In genomic region chr13:98909016-98909415, GRCh38 we compare ENCODE assay signal across 12 cellular contexts.
DNase-seq lines count a peak whose midpoint lies in the region; ATAC-seq and TF ChIP-seq lines count a peak whose summit lies in the region.
"Had no signal": no experiment of that assay in that cellular context is flagged by ENCODE, and none has a peak within 500 bp of the region (broad histone marks: within the 10 kb centered on the region; RNA-seq: fewer than 3 reads in every experiment).

No MANE protein-coding gene starts in this region.

- no peak overlapping the region for H3K4me3 Mint-ChIP-seq in H9
- H3K4me3 Mint-ChIP-seq: activated naive CD8-positive, alpha-beta T cell treated with anti-CD3 and anti-CD28 coated beads, Interleukin-2, amount 10 ng/mL, durations not matched to agents 7 days and 5 days had no signal

- H3K4me2 ChIP-seq in H9 (ENCODE audit: insufficient read depth, insufficient read length, low read length): no peak overlapping the region

- H3K36me3 Mint-ChIP-seq in H9 (ENCODE audit: insufficient read depth in 1 of 3, low read depth in 3 of 3): no peaks in the 10 kb centered on the region

- no peak overlapping the region for H2BK12ac ChIP-seq in H9 (ENCODE audit: insufficient read length, low read depth, low read length)

- no peaks in the 10 kb centered on the region for H3K27me3 ChIP-seq in H9 (ENCODE audit: insufficient read depth, low read length)
- H3K27me3 ChIP-seq: sigmoid colon had no signal

- H3K18ac ChIP-seq in H9 (ENCODE audit: insufficient read length, low read depth, low read length): no peak overlapping the region

- no peak overlapping the region for H3K56ac ChIP-seq in H9 (ENCODE audit: insufficient read length, low read depth, low read length)

- no peak overlapping the region for H3K14ac ChIP-seq in H9 (ENCODE audit: insufficient read depth, low read length)

- H3K4me1 ChIP-seq in H9 (ENCODE audit: insufficient read depth, low read length): peaks cover 5% of the 10 kb centered on the region; the same call in 1 of the 2 replicates

- no peaks in the 10 kb centered on the region for H3K23me2 ChIP-seq in H9 (ENCODE audit: insufficient read length, low read depth, low read length, poor library complexity, severe bottlenecking)

- H2AK5ac ChIP-seq in H9 (ENCODE audit: insufficient read length, low read length): no peak overlapping the region

- no peak overlapping the region for H3K4ac ChIP-seq in H9 (ENCODE audit: low read depth, low read length)

- H3K27ac Mint-ChIP-seq in H9: peak overlapping the region in 1 of 3 experiments; percentile 5; a peak in 1 of 7 replicates
- H3K27ac Mint-ChIP-seq: activated naive CD8-positive, alpha-beta T cell treated with anti-CD3 and anti-CD28 coated beads, Interleukin-2, amount 10 ng/mL, durations not matched to agents 7 days and 5 days had no signal

- H3K4me1 Mint-ChIP-seq in H9: peaks cover 5 to 6% of the 10 kb centered on the region in 2 experiments

- no peaks in the 10 kb centered on the region for H3K79me2 ChIP-seq in H9 (ENCODE audit: insufficient read depth, low read length)

- DNase-seq in EL (peak; percentile 9), dermis blood vessel endothelial cell (peak; percentile 68), renal cortical epithelial cell (ENCODE audit: low read depth) (peak; percentile 21), H9 (no peak), NCI-H226 (no peak)
- peak; percentile 46 for DNase-seq in activated CD4-positive, alpha-beta T cell treated with anti-CD3 and anti-CD28 coated beads for 48 hours
- DNase-seq in activated CD4-positive, CD25-positive, alpha-beta regulatory T cell treated with anti-CD3 and anti-CD28 coated beads, Interleukin-2, amount 50 U/mL, for 72 hours: no peak
- DNase-seq: activated naive CD8-positive, alpha-beta T cell treated with anti-CD3 and anti-CD28 coated beads, Interleukin-2, amount 10 ng/mL, durations not matched to agents 7 days and 5 days; Kasumi-1; NCI-H2227 treated with DMSO at 0.1 percent for 48 hours; sigmoid colon had no signal

- no peak for ATAC-seq in HG02973 (IDR thresholded peaks at IDR 0.05; ENCODE audit: unreplicated experiment)

- no peak overlapping the region for H3K23ac ChIP-seq in H9 (ENCODE audit: insufficient read length, low read depth, low read length)

- H2BK15ac ChIP-seq in H9 (ENCODE audit: low read depth, low read length): no peak overlapping the region

- no peak overlapping the region for H4K91ac ChIP-seq in H9 (ENCODE audit: insufficient read length, low read depth, low read length)

- H3K9me3 ChIP-seq in H9 (ENCODE audit: control insufficient read depth, low read depth, low read length): no peaks in the 10 kb centered on the region
- H3K9me3 ChIP-seq: sigmoid colon had no signal

- no peak for TF ChIP-seq CTCF in H9 (conservative IDR thresholded peaks at IDR 0.05)

- no peak overlapping the region for H3K9ac ChIP-seq in H9 (ENCODE audit: extremely low read depth, insufficient read length, low read length)

- no peak overlapping the region for H2BK20ac ChIP-seq in H9 (ENCODE audit: low read depth, low read length, poor library complexity, severe bottlenecking)

- no CpG with 5 or more reads among the region's 3 CpGs for WGBS in H9 (ENCODE audit: extremely low coverage, insufficient read length, low lambda C conversion rate)

- H4K8ac ChIP-seq in H9 (replicated peaks; ENCODE audit: insufficient read length, low read depth, low read length): no peak overlapping the region

- no peak overlapping the region for H3T11ph ChIP-seq in H9 (ENCODE audit: low read length)

- H4K5ac ChIP-seq in H9 (ENCODE audit: insufficient read length, low read depth, low read length): no peak overlapping the region

- H3K27me3 Mint-ChIP-seq in H9 (ENCODE audit: low read depth): no peaks in the 10 kb centered on the region; the same call in 1 of the 2 replicates
- H3K27me3 Mint-ChIP-seq: activated naive CD8-positive, alpha-beta T cell treated with anti-CD3 and anti-CD28 coated beads, Interleukin-2, amount 10 ng/mL, durations not matched to agents 7 days and 5 days had no signal

- no peak overlapping the region for H2BK5ac ChIP-seq in H9 (ENCODE audit: insufficient read length, low read length)

- no peaks in the 10 kb centered on the region for H3K79me1 ChIP-seq in H9 (ENCODE audit: insufficient read depth, low read depth, low read length, poor library complexity, severe bottlenecking)

- no peaks in the 10 kb centered on the region for H4K20me1 ChIP-seq in H9 (ENCODE audit: control insufficient read depth, insufficient read depth, insufficient read length)

- no peaks in the 10 kb centered on the region for H3K9me3 Mint-ChIP-seq in H9
- H3K9me3 Mint-ChIP-seq: activated naive CD8-positive, alpha-beta T cell treated with anti-CD3 and anti-CD28 coated beads, Interleukin-2, amount 10 ng/mL, durations not matched to agents 7 days and 5 days had no signal

- no peak overlapping the region for H2AFZ ChIP-seq in H9 (ENCODE audit: low read length)

- H2BK120ac ChIP-seq in H9 (ENCODE audit: low read depth, low read length, poor library complexity, severe bottlenecking): no peak overlapping the region

- no peak overlapping the region for H3K27ac ChIP-seq in H9 (ENCODE audit: insufficient read length, low read depth, low read length)

Comparison
In these comparisons a context has a peak if more than half of its experiments do, and no peak if none do; other contexts are left out.
1. DNase-seq: peak in EL (single experiment), activated CD4-positive, alpha-beta T cell treated with anti-CD3 and anti-CD28 coated beads for 48 hours (single experiment), dermis blood vessel endothelial cell (single experiment) and renal cortical epithelial cell (single experiment); none in H9 (single experiment), activated CD4-positive, CD25-positive, alpha-beta regulatory T cell treated with anti-CD3 and anti-CD28 coated beads, Interleukin-2, amount 50 U/mL, for 72 hours (single experiment) and NCI-H226 (single experiment).